Comparison of ENCODE assay signal across 17 cellular contexts in genomic region chr6:33727932-33728331, GRCh38. TPM values are rescaled to one million over a fixed set of nuclear protein-coding genes. Genes with fewer than 3 reads are reported as not detected.
A peak's percentile ranks its signal among the peaks of the same experiment; 100 is the strongest.
DNase-seq lines count a peak whose midpoint lies in the region; ATAC-seq, FAIRE-seq and TF ChIP-seq lines count a peak whose summit lies in the region.
"Had no signal": no experiment of that assay in that cellular context is flagged by ENCODE, and none has a peak within 500 bp of the region (broad histone marks: within the 10 kb centered on the region; RNA-seq: fewer than 3 reads in every experiment).

No MANE protein-coding gene starts in this region.

- no peaks in the 10 kb centered on the region for H3K36me3 ChIP-seq in pancreas

- 22 to 35% methylated on average over 11 of the region's 11 CpGs for WGBS in pancreas, 2 donors

- H3K27ac ChIP-seq in C4-2B (peak overlapping the region; percentile 99; the same call in 1 of the 2 replicates), VCaP (peak overlapping the region; percentile 98; the same call in 1 of the 2 replicates), pancreas (peak overlapping the region; percentile 13 to 79 (median 71))
- H3K27ac ChIP-seq: PC-9 had no signal

- peaks cover 25 to 46% (median 36%) of the 10 kb centered on the region in 3 donors for H3K4me1 ChIP-seq in pancreas

- no peaks in the 10 kb centered on the region for H3K9me3 ChIP-seq in pancreas
- H3K9me3 ChIP-seq: SK-N-SH had no signal

- no peak for TF ChIP-seq CTCF in C4-2B (conservative IDR thresholded peaks at IDR 0.05)
- no peak for TF ChIP-seq CTCF in VCaP (conservative IDR thresholded peaks at IDR 0.05)
- TF ChIP-seq CTCF in pancreas (IDR thresholded peaks at IDR 0.05), result no peak

- no peak for FAIRE-seq in pancreas (lab: Jason Lieb, UNC)

- no peak overlapping the region for H3K4me3 ChIP-seq in pancreas
- H3K4me3 ChIP-seq: PC-9 had no signal

- DNase-seq in left cardiac atrium (no peak), pancreas (peak; percentile 80 to 94 (median 87)), CD1c-positive myeloid dendritic cell (ENCODE audit: extremely low spot score) (no peak), NCI-H128 (lab: John Stamatoyannopoulos, UW; ENCODE audit: unreplicated experiment) (no peak), NCI-H1105 treated with DMSO at 0.1 percent for 48 hours (lab: John Stamatoyannopoulos, UW) (no peak)
- DNase-seq: ACHN; CD8-positive, alpha-beta memory T cell; GOT3; KG1; NCI-H1092 treated with DMSO at 0.1 percent for 48 hours; NCI-H1930; NCI-H524 treated with DMSO at 0.1 percent for 48 hours; PC-9; SK-N-SH had no signal

- ATAC-seq in left cardiac atrium (peak; percentile 45 to 75), pancreas (peak; percentile 85 to 90 (median 86))

- H3K27me3 ChIP-seq in pancreas, result no peaks in the 10 kb centered on the region

- intact Hi-C loops in left cardiac atrium (cut with DNase I), result no loop called here
- intact Hi-C loops in pancreas (cut with DNase I), result no loop called here

RNA-seq across cellular contexts. Expression of gene UQCC2, which starts 16.4 kb away (rescaled TPM):
- total RNA-seq in left cardiac atrium (100 to 1,000 TPM; 183 to 203 TPM), pancreas (10 to 100 TPM; 13.9 to 32.1 (median 23.3) TPM)
- 10 to 100 TPM; 40.2 to 58.9 TPM for polyA plus RNA-seq in pancreas

RNA-seq across cellular contexts. Expression of gene IP6K3, which starts 18.8 kb away (rescaled TPM):
- total RNA-seq in left cardiac atrium (10 to 100 TPM; 23.8 to 29.4 TPM), pancreas (under 1 TPM; 0.12 to 0.69 (median 0.38) TPM)
- under 1 TPM; 0.19 to 0.49 TPM for polyA plus RNA-seq in pancreas
- total RNA-seq: CD8-positive, alpha-beta memory T cell; M059J; PC-9 had no signal
- polyA plus RNA-seq: CD8-positive, alpha-beta memory T cell had no signal

Comparison
In these comparisons a context has a peak if more than half of its experiments do, and no peak if none do; other contexts are left out.
1. DNase-seq: peak in pancreas (6 of 6); none in left cardiac atrium (single experiment), CD1c-positive myeloid dendritic cell (single experiment), NCI-H128 (single experiment) and NCI-H1105 treated with DMSO at 0.1 percent for 48 hours (single experiment).
2. RNA of gene UQCC2, which starts 16.4 kb away (total RNA-seq): 183 to 203 TPM in left cardiac atrium; 13.9 to 32.1 TPM in pancreas; every median in the first group is over 4 times any median in the second.
3. RNA of gene IP6K3, which starts 18.8 kb away (total RNA-seq): 23.8 to 29.4 TPM in left cardiac atrium; 0.12 to 0.69 TPM in pancreas; every median in the first group is over 10 times any median in the second.
4. Peak in every context shown above with its lines, with median percentiles within 50 percentile points of each other: H3K27ac ChIP-seq.